ENCODE assay signal across 1 cellular context in genomic region chr19:10565567-10566407, GRCh38.
TF ChIP-seq lines count a peak whose summit lies in the region.

KRI1 (minus strand) TSS chr19:10566010; CDS start chr19:10565999, 11 bp downstream.

TF ChIP-seq in WTC11, 78 proteins besides CTCF, POLR2A, EP300 and RAD21 (continued from another document and continues in another):
- TF ChIP-seq RELA (CRISPR knock-in tag; IDR thresholded peaks at IDR 0.05; ENCODE audit: borderline replicate concordance) (no peak; the same call in 1 of the 2 replicates), E2F1 (CRISPR knock-in tag; IDR thresholded peaks at IDR 0.05) (no peak), NFATC4 (CRISPR knock-in tag; IDR thresholded peaks at IDR 0.05) (no peak), ESRRA (CRISPR knock-in tag; IDR thresholded peaks at IDR 0.05; ENCODE audit: borderline replicate concordance) (no peak), PREB (CRISPR knock-in tag; IDR thresholded peaks at IDR 0.05; ENCODE audit: borderline replicate concordance) (no peak), CDX4 (CRISPR knock-in tag; IDR thresholded peaks at IDR 0.05; ENCODE audit: borderline replicate concordance) (no peak), NFE2L1 (CRISPR knock-in tag; IDR thresholded peaks at IDR 0.05) (no peak), ETV6 (CRISPR knock-in tag; IDR thresholded peaks at IDR 0.05) (peak; percentile 85; the same call in 1 of the 2 replicates), ATF6 (CRISPR knock-in tag; IDR thresholded peaks at IDR 0.05) (0 out of 2 replicates have a peak, but pooled peaks have one; percentile 17), ZBTB43 (CRISPR knock-in tag; IDR thresholded peaks at IDR 0.05) (peak; percentile 89; the same call in 1 of the 2 replicates), AFF4 (CRISPR knock-in tag; IDR thresholded peaks at IDR 0.05; ENCODE audit: borderline replicate concordance) (no peak), ZNF281 (CRISPR knock-in tag; IDR thresholded peaks at IDR 0.05) (no peak), FOXJ3 (CRISPR knock-in tag; IDR thresholded peaks at IDR 0.05; ENCODE audit: borderline replicate concordance) (no peak), TCF7 (CRISPR knock-in tag; IDR thresholded peaks at IDR 0.05; ENCODE audit: low read depth) (no peak), ELF4 (CRISPR knock-in tag; IDR thresholded peaks at IDR 0.05; ENCODE audit: low read depth) (no peak), CBFB (CRISPR knock-in tag; IDR thresholded peaks at IDR 0.05; ENCODE audit: low read depth) (no peak), NFYB (CRISPR knock-in tag; conservative IDR thresholded peaks at IDR 0.05; ENCODE audit: low read depth) (no peak), ZMAT4 (CRISPR knock-in tag; IDR thresholded peaks at IDR 0.05) (no peak), SMAD3 (CRISPR knock-in tag; IDR thresholded peaks at IDR 0.05; ENCODE audit: borderline replicate concordance) (no peak), NR1H2 (CRISPR knock-in tag; IDR thresholded peaks at IDR 0.05) (no peak), ARID4B (CRISPR knock-in tag; IDR thresholded peaks at IDR 0.05; ENCODE audit: borderline replicate concordance) (peak; percentile 98), ZNF532 (CRISPR knock-in tag; IDR thresholded peaks at IDR 0.05; ENCODE audit: borderline replicate concordance) (no peak), FOXP1 (CRISPR knock-in tag; IDR thresholded peaks at IDR 0.05; ENCODE audit: borderline replicate concordance) (0 out of 2 replicates have a peak, but pooled peaks have one; percentile 39), TEAD4 (CRISPR knock-in tag; IDR thresholded peaks at IDR 0.05) (peak; percentile 68; the same call in 1 of the 2 replicates), ZNF425 (CRISPR knock-in tag; conservative IDR thresholded peaks at IDR 0.05) (no peak)
